In genomic region chr1:222940903-222941302, GRCh38 we compare ENCODE assay signal across 14 cellular contexts.
A peak's percentile ranks its signal among the peaks of the same experiment; 100 is the strongest.
DNase-seq lines count a peak whose midpoint lies in the region; ATAC-seq, FAIRE-seq and TF ChIP-seq lines count a peak whose summit lies in the region.
"Had no signal": no experiment of that assay in that cellular context is flagged by ENCODE, and none has a peak within 500 bp of the region (broad histone marks: within the 10 kb centered on the region; RNA-seq: fewer than 3 reads in every experiment).

No MANE protein-coding gene starts in this region.

- no peak for TF ChIP-seq RAD21 in IMR-90 (IDR thresholded peaks at IDR 0.05; ENCODE audit: low read length)

- no peak overlapping the region for H2AK5ac ChIP-seq in IMR-90 (ENCODE audit: low read depth, low read length)

- H2BK20ac ChIP-seq in IMR-90 (ENCODE audit: low read depth, low read length) = no peak overlapping the region

- H3K36me3 Mint-ChIP-seq in type B pancreatic cell = peaks cover 27% of the 10 kb centered on the region

- H2BK15ac ChIP-seq in IMR-90 (ENCODE audit: low read depth, low read length) = no peak overlapping the region

- intact Hi-C loops in IMR-90 (cut with micrococcal nuclease) = no loop called here

- H2AFZ ChIP-seq in IMR-90 (replicated peaks; ENCODE audit: low read length, poor library complexity) = no peak overlapping the region

- CTCF ChIA-PET in IMR-90 (lab: Yijun Ruan, JAX) = no interaction called here

- no peaks in the 10 kb centered on the region for H3K79me1 ChIP-seq in IMR-90 (ENCODE audit: low read depth in 1 of 2, low read length in 2 of 2)

- H3K14ac ChIP-seq in IMR-90 (replicated peaks; ENCODE audit: low read depth, low read length) = no peak overlapping the region

- TF ChIP-seq CTCF in D721Med (IDR thresholded peaks at IDR 0.05; ENCODE audit: insufficient read depth, missing control alignments) (no peak), IMR-90 (conservative IDR thresholded peaks at IDR 0.05; ENCODE audit: low read depth, low read length) (no peak), type B pancreatic cell (conservative IDR thresholded peaks at IDR 0.05) (no peak), gastroesophageal sphincter (IDR thresholded peaks at IDR 0.05) (no peak), right atrium auricular region (IDR thresholded peaks at IDR 0.05) (no peak)

- dilution Hi-C loops in IMR-90 (cut with HindIII; ENCODE audit: low sequenced_read_pairs, unreplicated experiment) = no loop called here

- H3K27ac ChIP-seq in IMR-90 (ENCODE audit: insufficient read depth, low read length) = no peak overlapping the region
- H3K27ac ChIP-seq in gastroesophageal sphincter = peak overlapping the region in 1 of 4 donors; percentile 24
- no peak overlapping the region for H3K27ac ChIP-seq in right atrium auricular region

- no peak for DNase-seq in D721Med (ENCODE audit: insufficient read length, low spot score)
- DNase-seq in IMR-90 = no peak
- DNase-seq in type B pancreatic cell (ENCODE audit: extremely low spot score, unreplicated experiment) = no peak
- no peak for DNase-seq in right atrium auricular region (ENCODE audit: low spot score)
- DNase-seq: CD8-positive, alpha-beta T cell; COR-L47; DMS53; GF-D8; HCEC 1CT had no signal

- H3K4me1 ChIP-seq in IMR-90 (ENCODE audit: control insufficient read depth, insufficient read depth, low read length) = no peaks in the 10 kb centered on the region
- H3K4me1 ChIP-seq in gastroesophageal sphincter = peaks cover 0 to 39% (median 2%) of the 10 kb centered on the region in 3 donors
- H3K4me1 ChIP-seq in right atrium auricular region = no peaks in the 10 kb centered on the region

- H3K4me3 Mint-ChIP-seq in type B pancreatic cell = no peak overlapping the region
- H3K4me3 Mint-ChIP-seq: CD14-positive monocyte; CD8-positive, alpha-beta T cell had no signal

- H3K4ac ChIP-seq in IMR-90 (ENCODE audit: low read depth, low read length) = no peak overlapping the region

- no peak overlapping the region for H3K27ac Mint-ChIP-seq in type B pancreatic cell
- H3K27ac Mint-ChIP-seq: CD8-positive, alpha-beta T cell had no signal

- H2BK120ac ChIP-seq in IMR-90 (ENCODE audit: low read depth, low read length) = no peak overlapping the region

- H3K27me3 ChIP-seq in IMR-90 (ENCODE audit: control insufficient read depth, insufficient read depth, low read length) (no peaks in the 10 kb centered on the region), gastroesophageal sphincter (no peaks in the 10 kb centered on the region), right atrium auricular region (no peaks in the 10 kb centered on the region)

- H3K18ac ChIP-seq in IMR-90 (ENCODE audit: low read depth, low read length) = no peak overlapping the region

- H3K4me3 ChIP-seq in IMR-90 (ENCODE audit: insufficient read depth, low read depth, low read length) (no peak overlapping the region), gastroesophageal sphincter (no peak overlapping the region), right atrium auricular region (no peak overlapping the region)

- peaks cover 18% of the 10 kb centered on the region for H3K4me1 Mint-ChIP-seq in type B pancreatic cell (ENCODE audit: unreplicated experiment)
- H3K4me1 Mint-ChIP-seq: CD14-positive monocyte had no signal

- POLR2A ChIA-PET in IMR-90 (lab: Charles Lee; ENCODE audit: unreplicated experiment) = no interaction called here

- no peak overlapping the region for H2AK9ac ChIP-seq in IMR-90 (replicated peaks; ENCODE audit: low read depth, low read length, poor library complexity)

- H3K9me3 Mint-ChIP-seq in type B pancreatic cell = peaks cover 5% of the 10 kb centered on the region
- H3K9me3 Mint-ChIP-seq: CD8-positive, alpha-beta T cell had no signal

- H4K8ac ChIP-seq in IMR-90 (ENCODE audit: low read depth in 2 of 2, low read length in 2 of 2) = no peak overlapping the region

- in situ Hi-C loops in IMR-90 (cut with MboI; ENCODE audit: low sequenced_read_pairs) = no loop called here

- H4K20me1 ChIP-seq in IMR-90 (ENCODE audit: insufficient read depth, low read length) = no peaks in the 10 kb centered on the region

- H4K5ac ChIP-seq in IMR-90 (ENCODE audit: low read depth, low read length) = no peak overlapping the region

- H3K9me3 ChIP-seq in IMR-90 (ENCODE audit: control insufficient read depth, insufficient read depth, low read length) (no peaks in the 10 kb centered on the region), gastroesophageal sphincter (no peaks in the 10 kb centered on the region), right atrium auricular region (no peaks in the 10 kb centered on the region)

- no peak overlapping the region for H3K9ac ChIP-seq in IMR-90 (ENCODE audit: low read depth, low read length)

- H3K36me3 ChIP-seq in IMR-90 (ENCODE audit: control insufficient read depth, insufficient read depth, low read length) (no peaks in the 10 kb centered on the region), gastroesophageal sphincter (peaks cover 0 to 22% of the 10 kb centered on the region in 2 donors), right atrium auricular region (peaks cover 6% of the 10 kb centered on the region)

- no peak overlapping the region for H3K23ac ChIP-seq in IMR-90 (ENCODE audit: low read depth, low read length)

- no peaks in the 10 kb centered on the region for H3K27me3 Mint-ChIP-seq in type B pancreatic cell

- WGBS in IMR-90 (ENCODE audit: extremely low coverage in 2 of 2, insufficient read length in 1 of 2), 2 experiments = no CpG with 5 or more reads among the region's 2 CpGs
- 64 to 77% methylated on average over 2 of the region's 2 CpGs for WGBS in gastroesophageal sphincter (ENCODE audit: low coverage in 1 of 2), 2 donors

- no peak for TF ChIP-seq EP300 in gastroesophageal sphincter (IDR thresholded peaks at IDR 0.05)

- H3K4me2 ChIP-seq in IMR-90 (ENCODE audit: low read depth, low read length) = no peak overlapping the region

- no peak for TF ChIP-seq POLR2A in IMR-90 (IDR thresholded peaks at IDR 0.05; ENCODE audit: low read depth, low read length)
- no peak for TF ChIP-seq POLR2A in gastroesophageal sphincter (IDR thresholded peaks at IDR 0.05)

- no peaks in the 10 kb centered on the region for H3K9me1 ChIP-seq in IMR-90 (ENCODE audit: insufficient read depth, low read length)

- H3K56ac ChIP-seq in IMR-90 (ENCODE audit: extremely low read depth, insufficient read depth, low read length) = no peak overlapping the region

- no TSS peak for BruUV-seq in IMR-90 (replicated peaks; lab: Mats Ljungman, UMichigan)

- no peak overlapping the region for H4K91ac ChIP-seq in IMR-90 (ENCODE audit: insufficient read depth, low read depth, low read length)

- no peak overlapping the region for H2BK5ac ChIP-seq in IMR-90 (ENCODE audit: low read depth, low read length, poor library complexity, severe bottlenecking)

- ATAC-seq in IMR-90 (ENCODE audit: low read depth) (no peak), gastroesophageal sphincter (no peak)
- ATAC-seq: CD8-positive, alpha-beta T cell had no signal

- FAIRE-seq in D721Med (lab: Jason Lieb, UNC) = peak; percentile 77
- peak; percentile 31 for FAIRE-seq in TTC549 (lab: Jason Lieb, UNC)
- FAIRE-seq: GM19239, HTR-8/SVneo had no signal

TF ChIP-seq in IMR-90, 13 proteins besides CTCF, POLR2A, EP300 and RAD21:
- no peak for TF ChIP-seq MXI1 (IDR thresholded peaks at IDR 0.05; ENCODE audit: borderline replicate concordance, low read depth, low read length)
- peak; percentile 79 for TF ChIP-seq MAFK (IDR thresholded peaks at IDR 0.05; ENCODE audit: low read depth, low read length)
